In genomic region chr1:109396971-109397370, GRCh38 we compare ENCODE assay signal across 7 cellular contexts.
DNase-seq lines count a peak whose midpoint lies in the region; ATAC-seq lines count a peak whose summit lies in the region.

No MANE protein-coding gene starts in this region.

- no peak overlapping the region for H2AFZ ChIP-seq in neuron (ENCODE audit: low read depth, low read length)

- H3K27me3 ChIP-seq in neuron (ENCODE audit: insufficient read depth, low read length): no peaks in the 10 kb centered on the region

- H3K27ac Mint-ChIP-seq in effector memory CD8-positive, alpha-beta T cell: no peak overlapping the region

- no peaks in the 10 kb centered on the region for H3K9me3 Mint-ChIP-seq in effector memory CD8-positive, alpha-beta T cell

- peak overlapping the region; percentile 78 to 80 for H3K4me3 Mint-ChIP-seq in effector memory CD8-positive, alpha-beta T cell

- H3K36me3 Mint-ChIP-seq in effector memory CD8-positive, alpha-beta T cell (ENCODE audit: insufficient read depth): peaks cover 21% of the 10 kb centered on the region

- no peaks in the 10 kb centered on the region for H3K9me3 ChIP-seq in neuron (ENCODE audit: low read length)

- H3K27me3 Mint-ChIP-seq in effector memory CD8-positive, alpha-beta T cell: peaks cover 47 to 55% of the 10 kb centered on the region in 2 donors

- peak; percentile 12 for ATAC-seq in GM18511 (IDR thresholded peaks at IDR 0.05; ENCODE audit: unreplicated experiment)
- ATAC-seq in effector memory CD8-positive, alpha-beta T cell (replicated peaks): no peak
- no peak for ATAC-seq in GM19397 (IDR thresholded peaks at IDR 0.05; ENCODE audit: unreplicated experiment)
- no peak for ATAC-seq in HG02763 (IDR thresholded peaks at IDR 0.05; ENCODE audit: unreplicated experiment)

- peaks cover 9% of the 10 kb centered on the region in 2 donors for H3K4me1 Mint-ChIP-seq in effector memory CD8-positive, alpha-beta T cell (ENCODE audit: low read depth in 2 of 2)

- peaks cover 54% of the 10 kb centered on the region for H3K4me1 ChIP-seq in neuron (ENCODE audit: insufficient read depth, low read length)

- peak overlapping the region; percentile 98 for H3K4me3 ChIP-seq in neuron (ENCODE audit: low read length)

- DNase-seq in NCI-H146 treated with DMSO at 0.1 percent for 48 hours (lab: John Stamatoyannopoulos, UW; ENCODE audit: unreplicated experiment) (peak; percentile 12), HCEC 1CT (no peak)
- DNase-seq in effector memory CD8-positive, alpha-beta T cell: peak in 1 of 3 experiments; percentile 5

- H3K36me3 ChIP-seq in neuron (ENCODE audit: insufficient read depth, low read length): peaks cover 8% of the 10 kb centered on the region
